16 cellular contexts compared by ENCODE assay signal in the genomic region with DNA sequence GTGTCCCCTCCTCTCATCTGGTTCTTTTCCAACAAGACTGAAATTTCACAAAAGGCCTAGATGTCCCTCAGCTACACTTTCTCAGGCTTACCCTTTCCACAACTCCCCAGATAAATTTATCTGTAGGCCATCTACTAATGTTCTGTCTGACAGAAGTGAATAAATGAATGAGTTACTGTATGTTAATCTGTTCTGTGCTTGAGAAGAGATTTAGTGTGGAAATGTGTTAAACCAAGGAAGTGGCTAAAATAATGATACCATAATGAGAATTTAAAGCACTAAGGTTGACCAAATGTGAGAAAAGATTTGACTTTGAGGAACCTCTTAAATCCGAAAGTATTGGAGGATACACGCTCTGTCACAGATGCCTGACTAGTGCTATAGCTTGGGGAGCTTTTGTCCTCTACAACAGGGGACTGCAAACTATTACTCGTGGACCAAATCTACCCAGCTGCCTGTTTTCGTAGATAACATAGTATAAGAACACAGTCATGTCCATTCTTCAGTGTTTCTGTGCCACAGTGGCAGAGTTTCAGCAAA.
DNase-seq lines count a peak whose midpoint lies in the region; ATAC-seq and TF ChIP-seq lines count a peak whose summit lies in the region.
"Had no signal": no experiment of that assay in that cellular context is flagged by ENCODE, and none has a peak within 500 bp of the region (broad histone marks: within the 10 kb centered on the region; RNA-seq: fewer than 3 reads in every experiment).

No MANE protein-coding gene starts in this region.

- H3K4me3 Mint-ChIP-seq in mesothelial cell of epicardium: no peak overlapping the region
- H3K4me3 Mint-ChIP-seq: CD8-positive, alpha-beta T cell had no signal

- H3K36me3 Mint-ChIP-seq in mesothelial cell of epicardium: peaks cover 7% of the 10 kb centered on the region
- H3K36me3 Mint-ChIP-seq: CD8-positive, alpha-beta T cell had no signal

- H3K27me3 Mint-ChIP-seq in mesothelial cell of epicardium (ENCODE audit: low read depth): no peaks in the 10 kb centered on the region

- H3K4me3 ChIP-seq in GM12864 (ENCODE audit: low read depth, low read length): no peak overlapping the region
- H3K4me3 ChIP-seq: HAP-1, heart left ventricle had no signal

- DNase-seq in GM12864 (ENCODE audit: low read depth) (peak; percentile 43), DMS114 treated with DMSO at 0.1 percent for 48 hours (lab: John Stamatoyannopoulos, UW; ENCODE audit: unreplicated experiment) (no peak), NCI-H187 (lab: John Stamatoyannopoulos, UW) (no peak), mesothelial cell of epicardium (ENCODE audit: low spot score in 2 of 2, unreplicated experiment in 2 of 2) (no peak), foreskin melanocyte (no peak)
- DNase-seq: activated CD4-positive, alpha-beta T cell treated with anti-CD3 and anti-CD28 coated beads, Interleukin-2, amount 50 U/mL, for 48 hours; activated effector memory CD4-positive, alpha-beta T cell treated with anti-CD3 and anti-CD28 coated beads, Interleukin-2, amount 50 U/mL, for 16 hours; CD8-positive, alpha-beta T cell; heart left ventricle; SHP77; substantia nigra; T-helper 9 cell had no signal

- no peak for TF ChIP-seq CTCF in GM12864 (IDR thresholded peaks at IDR 0.05; ENCODE audit: low read depth, low read length, missing control alignments)
- no peak for TF ChIP-seq CTCF in mesothelial cell of epicardium (IDR thresholded peaks at IDR 0.05; ENCODE audit: unreplicated experiment)

- H3K9me3 Mint-ChIP-seq in mesothelial cell of epicardium: peaks cover 9% of the 10 kb centered on the region

- ATAC-seq in GM19372 (IDR thresholded peaks at IDR 0.05; ENCODE audit: low read depth, unreplicated experiment) (peak; percentile 77), HG02588 (IDR thresholded peaks at IDR 0.05; ENCODE audit: unreplicated experiment) (peak; percentile 78), HG03175 (IDR thresholded peaks at IDR 0.05; ENCODE audit: unreplicated experiment) (peak; percentile 84)
- ATAC-seq: CD8-positive, alpha-beta T cell; heart left ventricle had no signal

- no peaks in the 10 kb centered on the region for H3K4me1 Mint-ChIP-seq in mesothelial cell of epicardium

- no peak overlapping the region for H3K27ac Mint-ChIP-seq in mesothelial cell of epicardium
- H3K27ac Mint-ChIP-seq: CD8-positive, alpha-beta T cell had no signal
